ENCODE assay signal across 1 cellular context in genomic region chr19:49597703-49597974, GRCh38.
TF ChIP-seq lines count a peak whose summit lies in the region.

No MANE protein-coding gene starts in this region.

TF ChIP-seq in HepG2, 621 proteins besides CTCF, POLR2A, EP300 and RAD21:
- TF ChIP-seq RBFOX2 (IDR thresholded peaks at IDR 0.05; ENCODE audit: low read depth, low read length) (peak; percentile 13; the same call in 1 of the 2 replicates), PHF20 (CRISPR knock-in tag; IDR thresholded peaks at IDR 0.05) (no peak), AGO2 (optimal IDR thresholded peaks at IDR 0.05; ENCODE audit: low read depth, low read length) (peak; percentile 16)
